In the genomic region with DNA sequence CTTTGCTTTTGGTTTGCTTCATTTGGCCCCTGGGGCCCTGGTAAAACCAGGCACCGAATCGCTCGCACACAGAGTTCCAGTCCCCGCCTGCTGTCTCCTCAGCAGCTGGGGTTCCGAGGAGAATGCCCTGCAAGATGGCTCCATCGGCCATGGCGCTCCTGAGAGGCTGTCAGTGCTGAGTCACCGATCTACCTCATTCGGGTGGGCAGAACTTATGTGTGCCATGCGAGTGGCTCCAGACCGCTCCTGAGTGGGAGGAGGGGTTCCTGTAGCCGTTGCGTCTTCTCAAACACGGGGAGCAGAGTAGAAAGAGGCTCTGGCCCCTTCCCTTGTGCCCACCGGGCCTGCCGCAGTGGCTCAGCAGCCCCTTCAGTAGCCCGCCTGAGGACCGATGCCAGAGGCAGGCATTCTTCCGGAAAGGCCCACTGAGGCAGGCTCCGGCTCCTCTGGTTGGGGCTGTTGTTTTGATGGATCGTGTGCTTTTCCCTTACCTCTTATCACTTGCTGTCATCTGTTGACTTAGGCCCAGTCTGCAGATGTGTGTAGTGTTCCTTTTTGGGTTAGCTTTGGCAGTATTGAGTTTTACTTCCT, we compare ENCODE assay signal across 8 cellular contexts. TPM values are rescaled to one million over a fixed set of nuclear protein-coding genes. Genes with fewer than 3 reads are reported as not detected.
DNase-seq lines count a peak whose midpoint lies in the region; ATAC-seq, FAIRE-seq and TF ChIP-seq lines count a peak whose summit lies in the region.

No MANE protein-coding gene starts in this region.

- CTCF ChIA-PET in PC-9 (lab: Charles Lee), result interaction anchor here (2.2 kb wide), 1 partner anchor 11 kb away, joined by 6 read pairs; no protein-coding TSS in a partner anchor

- no TSS peak for BruUV-seq in PC-9 (replicated peaks; lab: Mats Ljungman, UMichigan)

- TF ChIP-seq EP300 in transverse colon (IDR thresholded peaks at IDR 0.05; ENCODE audit: low read depth), result no peak

- H3K4me2 ChIP-seq in PC-9, result peak overlapping the region; percentile 91

- 0 out of 2 replicates have a peak, but pooled peaks cover 7% of the 10 kb centered on the region for H3F3A ChIP-seq in PC-9 (ENCODE audit: insufficient read depth, low read depth)

- H3K9me3 ChIP-seq in PC-9 (ENCODE audit: insufficient read depth, low read depth) (no peaks in the 10 kb centered on the region), pancreas (no peaks in the 10 kb centered on the region), transverse colon (no peaks in the 10 kb centered on the region)

- no peaks in the 10 kb centered on the region for H3K9me2 ChIP-seq in PC-9 (ENCODE audit: insufficient read depth)

- H3K27me3 ChIP-seq in PC-9 (ENCODE audit: insufficient read depth, low read depth), result no peaks in the 10 kb centered on the region
- H3K27me3 ChIP-seq in pancreas, result no peaks in the 10 kb centered on the region
- no peaks in the 10 kb centered on the region for H3K27me3 ChIP-seq in transverse colon

- peaks cover 25% of the 10 kb centered on the region for H3K4me1 ChIP-seq in PC-9 (replicated peaks; ENCODE audit: insufficient read depth)
- peaks cover 5 to 14% (median 7%) of the 10 kb centered on the region in 3 donors for H3K4me1 ChIP-seq in pancreas
- peaks cover 14 to 28% (median 19%) of the 10 kb centered on the region in 4 donors for H3K4me1 ChIP-seq in transverse colon

- H3K4me3 ChIP-seq in PC-9 (peak overlapping the region; percentile 88), pancreas (peak overlapping the region; percentile 75 to 99 (median 98)), transverse colon (peak overlapping the region; percentile 90 to 99 (median 96))

- H3K27ac ChIP-seq in PC-9, result peak overlapping the region; percentile 11; the same call in 1 of the 2 replicates
- H3K27ac ChIP-seq in pancreas, result peak overlapping the region; percentile 30 to 83 (median 62)
- H3K27ac ChIP-seq in transverse colon, result peak overlapping the region; percentile 82 to 91 (median 88)

- DNase-seq in GM12891 (ENCODE audit: insufficient read length, low spot score) (peak; percentile 65), PC-9 (peak; percentile 55 to 73), fibroblast of the conjunctiva (ENCODE audit: low read depth) (peak; percentile 49), pancreas (peak in 4 of 6 donors; percentile 45 to 74 (median 63)), transverse colon (no peak)
- DNase-seq in activated T-helper 1 cell treated with anti-CD3 and anti-CD28 coated beads, Interleukin-2, amount 50 U/mL, for 16 hours (ENCODE audit: low read depth in 1 of 2, low spot score in 1 of 2), result peak; percentile 31 to 58

- in situ Hi-C loops in transverse colon (cut with MboI; ENCODE audit: low pct_ligation_motif_present in 1 of 4, low pct_unique_long_range_greater_than_20kb in 1 of 4, low sequenced_read_pairs in 3 of 4), result no loop called here

- ATAC-seq in HG02852 (IDR thresholded peaks at IDR 0.05; ENCODE audit: unreplicated experiment) (peak; percentile 35), pancreas (peak; percentile 51 to 72 (median 66)), GM19452 (IDR thresholded peaks at IDR 0.05; ENCODE audit: unreplicated experiment) (no peak)

- peaks cover 47% of the 10 kb centered on the region for H4K20me1 ChIP-seq in PC-9 (ENCODE audit: insufficient read depth)

- 5 to 6% methylated on average over 21 of the region's 21 CpGs for WGBS in pancreas, 2 donors
- 24% methylated on average over 14 of the region's 21 CpGs; no CpG with 5 or more reads in 1 of the 2 donors for WGBS in transverse colon (ENCODE audit: low coverage in 1 of 2), 2 donors

- intact Hi-C loops in PC-9 (cut with micrococcal nuclease; ENCODE audit: unreplicated experiment) (no loop called here), pancreas (cut with DNase I) (no loop called here), transverse colon (cut with DNase I; ENCODE audit: low total_unique reads) (no loop called here)

- POLR2A ChIA-PET in PC-9 (lab: Charles Lee; ENCODE audit: unreplicated experiment), result no interaction called here

- FAIRE-seq in GM12891 (lab: Jason Lieb, UNC), result peak; percentile 52
- no peak for FAIRE-seq in pancreas (lab: Jason Lieb, UNC)

- H3K79me2 ChIP-seq in PC-9 (ENCODE audit: low read depth), result peaks cover 41% of the 10 kb centered on the region

- TF ChIP-seq POLR2A in GM12891 (IDR thresholded peaks at IDR 0.05; ENCODE audit: low read depth, low read length), result no peak
- TF ChIP-seq POLR2A in transverse colon (IDR thresholded peaks at IDR 0.05), result no peak

- H2AFZ ChIP-seq in PC-9, result peak overlapping the region; percentile 92

- TF ChIP-seq CTCF in PC-9 (conservative IDR thresholded peaks at IDR 0.05), result no peak
- no peak for TF ChIP-seq CTCF in pancreas (IDR thresholded peaks at IDR 0.05)
- TF ChIP-seq CTCF in transverse colon (IDR thresholded peaks at IDR 0.05), result no peak

- H3K36me3 ChIP-seq in PC-9 (ENCODE audit: low read depth) (peaks cover 22% of the 10 kb centered on the region; the same call in 1 of the 2 replicates), pancreas (peaks cover 0 to 21% (median 4%) of the 10 kb centered on the region in 3 donors), transverse colon (peaks cover 0 to 16% (median 0%) of the 10 kb centered on the region in 4 donors)

TF ChIP-seq in GM12891, 5 proteins besides CTCF, POLR2A, EP300 and RAD21:
- no peak for TF ChIP-seq POU2F2 (IDR thresholded peaks at IDR 0.05; ENCODE audit: low read depth, low read length)
- peak; percentile 29; the same call in 1 of the 2 replicates for TF ChIP-seq TAF1 (IDR thresholded peaks at IDR 0.05; ENCODE audit: low read depth, low read length)
- TF ChIP-seq POLR2AphosphoS5 (IDR thresholded peaks at IDR 0.05; ENCODE audit: low read depth, low read length), result 0 out of 2 replicates have a peak, but pooled peaks have one; percentile 30
- no peak for TF ChIP-seq SPI1 (IDR thresholded peaks at IDR 0.05; ENCODE audit: low read depth, low read length)

RNA-seq across cellular contexts. Expression of a gene that starts 0.9 kb away (rescaled TPM):
- polyA plus RNA-seq in GM12891 (2012; ENCODE audit: low read depth, missing spikeins), result 17.7 TPM
- total RNA-seq in PC-9 (2021) (47.4 and 54.9 TPM in 2 replicates), pancreas (10 to 100 TPM; 12.8 to 27.9 (median 18.9) TPM), transverse colon (100 to 1,000 TPM in 1 of 4 donors, 10 to 100 TPM in 3; 48.4 to 104 (median 50.9) TPM)
- polyA plus RNA-seq in pancreas, result 10 to 100 TPM; 35.3 to 38.6 TPM

RNA-seq across cellular contexts. Expression of a gene that starts 6.2 kb away (rescaled TPM):
- 29.6 TPM for polyA plus RNA-seq in GM12891 (2012; ENCODE audit: low read depth, missing spikeins)
- 45.8 and 49.4 TPM in 2 replicates for total RNA-seq in PC-9 (2021)
- total RNA-seq in pancreas, result 10 to 100 TPM in 4 of 6 donors, 1 to 10 TPM in 2; 7.1 to 13.6 (median 11.9) TPM
- 10 to 100 TPM in 1 of 2 donors, 1 to 10 TPM in 1; 9.7 to 10.9 TPM for polyA plus RNA-seq in pancreas
- total RNA-seq in transverse colon, result 10 to 100 TPM in 3 of 4 donors, 1 to 10 TPM in 1; 10.0 to 30.8 (median 27.8) TPM

RNA-seq across cellular contexts. Expression of a gene that starts 15.3 kb away (rescaled TPM):
- 4.5 TPM for polyA plus RNA-seq in GM12891 (2012; ENCODE audit: low read depth, missing spikeins)
- total RNA-seq in PC-9 (2021) (4.6 and 5.7 TPM in 2 replicates), pancreas (10 to 100 TPM; 13.0 to 30.8 (median 15.3) TPM), transverse colon (10 to 100 TPM in 2 of 4 donors, 1 to 10 TPM in 2; 6.6 to 19.1 (median 9.9) TPM)
- polyA plus RNA-seq in pancreas, result 10 to 100 TPM; 46.6 to 69.9 TPM

RNA-seq across cellular contexts. Expression of a gene that starts 22.9 kb away (rescaled TPM):
- polyA plus RNA-seq in GM12891 (2012; ENCODE audit: low read depth, missing spikeins), result not detected
- total RNA-seq in PC-9 (2021) (not detected in 2 replicates), pancreas (not detected), transverse colon (not detected)
- not detected for polyA plus RNA-seq in pancreas

RNA-seq across cellular contexts. Expression of a gene that starts 46.2 kb away (rescaled TPM):
- polyA plus RNA-seq in GM12891 (2012; ENCODE audit: low read depth, missing spikeins), result not detected
- total RNA-seq in PC-9 (2021), result not detected in 2 replicates
- not detected for total RNA-seq in pancreas
- not detected for polyA plus RNA-seq in pancreas
- total RNA-seq in transverse colon, result not detected

Comparison
In these comparisons a context has a peak if more than half of its experiments do, and no peak if none do; other contexts are left out.
1. H3K27ac ChIP-seq: peak in every context shown above with its lines; median percentile 88 in transverse colon; 62 in pancreas; 11 in PC-9.